12 cellular contexts compared by ENCODE assay signal in genomic region chr1:234476172-234476571, GRCh38. TPM values are rescaled to one million over a fixed set of nuclear protein-coding genes. Genes with fewer than 3 reads are reported as not detected.
DNase-seq lines count a peak whose midpoint lies in the region; ATAC-seq and TF ChIP-seq lines count a peak whose summit lies in the region.
"Had no signal": no experiment of that assay in that cellular context is flagged by ENCODE, and none has a peak within 500 bp of the region (broad histone marks: within the 10 kb centered on the region; RNA-seq: fewer than 3 reads in every experiment).

No MANE protein-coding gene starts in this region.

- no TSS peak for BruUV-seq in PC-3 (replicated peaks; lab: Mats Ljungman, UMichigan)

- H3K27ac ChIP-seq in DOHH2 (ENCODE audit: low read depth, low read length) (no peak overlapping the region), PC-3 (ENCODE audit: low read length) (no peak overlapping the region)
- H3K27ac ChIP-seq: suprapubic skin had no signal

- CTCF ChIA-PET in PC-3 (lab: Charles Lee): no interaction called here

- DNase-seq in CD1c-positive myeloid dendritic cell (ENCODE audit: extremely low spot score) (peak; percentile 36), PC-3 (no peak), immature natural killer cell (no peak), head of caudate nucleus (no peak)
- DNase-seq: activated effector memory CD4-positive, alpha-beta T cell treated with Interleukin-2 at 50 U/mL for 16 hours; caudate nucleus; mesendoderm; NCI-H1930 had no signal

- H3K9me2 ChIP-seq in DOHH2 (replicated peaks; ENCODE audit: control insufficient read depth, low read length) (no peaks in the 10 kb centered on the region), PC-3 (replicated peaks; ENCODE audit: low read length) (no peaks in the 10 kb centered on the region)

- peaks cover 26 to 54% of the 10 kb centered on the region in 2 donors for H3K4me1 Mint-ChIP-seq in immature natural killer cell

- H3K9me3 Mint-ChIP-seq in immature natural killer cell: no peaks in the 10 kb centered on the region

- H3K9me3 ChIP-seq in DOHH2 (ENCODE audit: control insufficient read depth, insufficient read depth, low read length): no peaks in the 10 kb centered on the region
- no peaks in the 10 kb centered on the region for H3K9me3 ChIP-seq in PC-3 (ENCODE audit: low read length)
- H3K9me3 ChIP-seq: suprapubic skin had no signal

- H2AFZ ChIP-seq in PC-3 (ENCODE audit: low read length): no peak overlapping the region

- H3K4me3 Mint-ChIP-seq in immature natural killer cell: peak overlapping the region; percentile 0 to 64 (median 5)

- peaks cover 11% of the 10 kb centered on the region; the same call in 1 of the 2 replicates for H4K20me1 ChIP-seq in DOHH2 (ENCODE audit: control insufficient read depth, insufficient read depth, low read depth, low read length)
- H4K20me1 ChIP-seq in PC-3 (ENCODE audit: low read length): no peaks in the 10 kb centered on the region

- no peak overlapping the region for H3K9ac ChIP-seq in PC-3 (ENCODE audit: low read length)

- H3K36me3 ChIP-seq in DOHH2 (ENCODE audit: control insufficient read depth, low read length): peaks cover 11% of the 10 kb centered on the region
- H3K36me3 ChIP-seq in PC-3 (ENCODE audit: low read depth, low read length): no peaks in the 10 kb centered on the region
- H3K36me3 ChIP-seq: suprapubic skin had no signal

- H3K4me1 ChIP-seq in DOHH2 (ENCODE audit: control insufficient read depth, low read length) (peaks cover 54% of the 10 kb centered on the region), PC-3 (ENCODE audit: insufficient read depth, low read length) (peaks cover 11% of the 10 kb centered on the region)

- peaks cover 0 to 6% (median 3%) of the 10 kb centered on the region in 3 donors for H3K27me3 Mint-ChIP-seq in immature natural killer cell (ENCODE audit: low read depth in 3 of 3)

- TF ChIP-seq CTCF in DOHH2 (IDR thresholded peaks at IDR 0.05; ENCODE audit: low read depth, low read length, poor library complexity, severe bottlenecking) (no peak), PC-3 (conservative IDR thresholded peaks at IDR 0.05; ENCODE audit: low read depth, low read length) (no peak)

- POLR2A ChIA-PET in PC-3 (lab: Charles Lee; ENCODE audit: unreplicated experiment): no interaction called here

- ATAC-seq in PC-3 (no peak), GM19397 (IDR thresholded peaks at IDR 0.05; ENCODE audit: unreplicated experiment) (no peak), GM21786 (IDR thresholded peaks at IDR 0.05; ENCODE audit: unreplicated experiment) (no peak)

- peak overlapping the region in 2 of 6 donors; percentile 1 to 36 for H3K27ac Mint-ChIP-seq in immature natural killer cell

- H3K79me2 ChIP-seq in DOHH2 (ENCODE audit: control insufficient read depth, low read length): peaks cover 63% of the 10 kb centered on the region
- peaks cover 59% of the 10 kb centered on the region for H3K79me2 ChIP-seq in PC-3 (ENCODE audit: low read length)

- no peaks in the 10 kb centered on the region for H3K36me3 Mint-ChIP-seq in immature natural killer cell

- H3F3A ChIP-seq in DOHH2 (ENCODE audit: control insufficient read depth, insufficient read depth) (0 out of 2 replicates have a peak, but pooled peaks cover 3% of the 10 kb centered on the region), PC-3 (ENCODE audit: low read length, unreplicated experiment) (no peaks in the 10 kb centered on the region)

- H3K4me3 ChIP-seq in DOHH2 (ENCODE audit: low read length) (peak overlapping the region; percentile 91), PC-3 (ENCODE audit: low read length) (no peak overlapping the region)
- H3K4me3 ChIP-seq: suprapubic skin had no signal

- H3K27me3 ChIP-seq in DOHH2 (ENCODE audit: control insufficient read depth, low read length) (no peaks in the 10 kb centered on the region), PC-3 (ENCODE audit: low read length) (no peaks in the 10 kb centered on the region)
- H3K27me3 ChIP-seq: suprapubic skin had no signal

- H3K4me2 ChIP-seq in DOHH2 (ENCODE audit: low read length) (peak overlapping the region; percentile 86), PC-3 (ENCODE audit: low read length) (peak overlapping the region; percentile 87; the same call in 1 of the 2 replicates)

- intact Hi-C loops in PC-3 (cut with micrococcal nuclease) (no loop called here), head of caudate nucleus (cut with DNase I) (no loop called here)

RNA-seq across cellular contexts. Expression of gene TARBP1, which starts 2.8 kb away (rescaled TPM):
- 15.1 and 27.7 TPM in 2 replicates for total RNA-seq in PC-3 (2014; rRNA removed)
- 10 to 100 TPM in 1 of 3 donors, 1 to 10 TPM in 2; 4.7 to 11.1 (median 7.0) TPM for polyA plus RNA-seq in immature natural killer cell
